In the genomic region with DNA sequence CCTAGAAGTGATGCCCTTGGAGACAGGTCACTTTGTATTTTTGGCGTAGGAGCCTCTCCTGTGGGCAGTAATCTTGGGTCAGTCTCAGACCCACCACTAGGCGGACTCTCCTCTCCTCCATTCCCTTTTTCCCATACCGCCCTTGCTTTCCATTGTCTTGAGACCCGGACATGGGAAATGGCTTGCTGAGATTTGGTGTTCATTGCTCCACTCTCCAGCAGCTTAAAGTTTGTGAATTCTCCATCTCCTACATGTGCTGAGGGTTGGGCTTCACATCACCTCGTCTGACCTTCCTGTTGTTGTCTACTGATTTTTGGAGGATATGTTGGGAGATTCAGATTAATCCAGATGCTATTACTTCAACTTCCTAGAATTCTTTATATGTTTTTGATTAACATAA, we compare ENCODE assay signal across 1 cellular context.
TF ChIP-seq lines count a peak whose summit lies in the region.

No MANE protein-coding gene starts in this region.

TF ChIP-seq in GM12878, 131 proteins besides CTCF, POLR2A, EP300 and RAD21 (continued from another document):
- TF ChIP-seq, protein P1, sequence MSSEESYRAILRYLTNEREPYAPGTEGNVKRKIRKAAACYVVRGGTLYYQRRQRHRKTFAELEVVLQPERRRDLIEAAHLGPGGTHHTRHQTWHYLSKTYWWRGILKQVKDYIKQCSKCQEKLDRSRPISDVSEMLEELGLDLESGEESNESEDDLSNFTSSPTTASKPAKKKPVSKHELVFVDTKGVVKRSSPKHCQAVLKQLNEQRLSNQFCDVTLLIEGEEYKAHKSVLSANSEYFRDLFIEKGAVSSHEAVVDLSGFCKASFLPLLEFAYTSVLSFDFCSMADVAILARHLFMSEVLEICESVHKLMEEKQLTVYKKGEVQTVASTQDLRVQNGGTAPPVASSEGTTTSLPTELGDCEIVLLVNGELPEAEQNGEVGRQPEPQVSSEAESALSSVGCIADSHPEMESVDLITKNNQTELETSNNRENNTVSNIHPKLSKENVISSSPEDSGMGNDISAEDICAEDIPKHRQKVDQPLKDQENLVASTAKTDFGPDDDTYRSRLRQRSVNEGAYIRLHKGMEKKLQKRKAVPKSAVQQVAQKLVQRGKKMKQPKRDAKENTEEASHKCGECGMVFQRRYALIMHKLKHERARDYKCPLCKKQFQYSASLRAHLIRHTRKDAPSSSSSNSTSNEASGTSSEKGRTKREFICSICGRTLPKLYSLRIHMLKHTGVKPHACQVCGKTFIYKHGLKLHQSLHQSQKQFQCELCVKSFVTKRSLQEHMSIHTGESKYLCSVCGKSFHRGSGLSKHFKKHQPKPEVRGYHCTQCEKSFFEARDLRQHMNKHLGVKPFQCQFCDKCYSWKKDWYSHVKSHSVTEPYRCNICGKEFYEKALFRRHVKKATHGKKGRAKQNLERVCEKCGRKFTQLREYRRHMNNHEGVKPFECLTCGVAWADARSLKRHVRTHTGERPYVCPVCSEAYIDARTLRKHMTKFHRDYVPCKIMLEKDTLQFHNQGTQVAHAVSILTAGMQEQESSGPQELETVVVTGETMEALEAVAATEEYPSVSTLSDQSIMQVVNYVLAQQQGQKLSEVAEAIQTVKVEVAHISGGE (CRISPR knock-in tag; IDR thresholded peaks at IDR 0.05): no peak
- no peak for TF ChIP-seq IKZF2 (IDR thresholded peaks at IDR 0.05)
- TF ChIP-seq, protein P2, sequence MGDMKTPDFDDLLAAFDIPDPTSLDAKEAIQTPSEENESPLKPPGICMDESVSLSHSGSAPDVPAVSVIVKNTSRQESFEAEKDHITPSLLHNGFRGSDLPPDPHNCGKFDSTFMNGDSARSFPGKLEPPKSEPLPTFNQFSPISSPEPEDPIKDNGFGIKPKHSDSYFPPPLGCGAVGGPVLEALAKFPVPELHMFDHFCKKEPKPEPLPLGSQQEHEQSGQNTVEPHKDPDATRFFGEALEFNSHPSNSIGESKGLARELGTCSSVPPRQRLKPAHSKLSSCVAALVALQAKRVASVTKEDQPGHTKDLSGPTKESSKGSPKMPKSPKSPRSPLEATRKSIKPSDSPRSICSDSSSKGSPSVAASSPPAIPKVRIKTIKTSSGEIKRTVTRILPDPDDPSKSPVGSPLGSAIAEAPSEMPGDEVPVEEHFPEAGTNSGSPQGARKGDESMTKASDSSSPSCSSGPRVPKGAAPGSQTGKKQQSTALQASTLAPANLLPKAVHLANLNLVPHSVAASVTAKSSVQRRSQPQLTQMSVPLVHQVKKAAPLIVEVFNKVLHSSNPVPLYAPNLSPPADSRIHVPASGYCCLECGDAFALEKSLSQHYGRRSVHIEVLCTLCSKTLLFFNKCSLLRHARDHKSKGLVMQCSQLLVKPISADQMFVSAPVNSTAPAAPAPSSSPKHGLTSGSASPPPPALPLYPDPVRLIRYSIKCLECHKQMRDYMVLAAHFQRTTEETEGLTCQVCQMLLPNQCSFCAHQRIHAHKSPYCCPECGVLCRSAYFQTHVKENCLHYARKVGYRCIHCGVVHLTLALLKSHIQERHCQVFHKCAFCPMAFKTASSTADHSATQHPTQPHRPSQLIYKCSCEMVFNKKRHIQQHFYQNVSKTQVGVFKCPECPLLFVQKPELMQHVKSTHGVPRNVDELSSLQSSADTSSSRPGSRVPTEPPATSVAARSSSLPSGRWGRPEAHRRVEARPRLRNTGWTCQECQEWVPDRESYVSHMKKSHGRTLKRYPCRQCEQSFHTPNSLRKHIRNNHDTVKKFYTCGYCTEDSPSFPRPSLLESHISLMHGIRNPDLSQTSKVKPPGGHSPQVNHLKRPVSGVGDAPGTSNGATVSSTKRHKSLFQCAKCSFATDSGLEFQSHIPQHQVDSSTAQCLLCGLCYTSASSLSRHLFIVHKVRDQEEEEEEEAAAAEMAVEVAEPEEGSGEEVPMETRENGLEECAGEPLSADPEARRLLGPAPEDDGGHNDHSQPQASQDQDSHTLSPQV (IDR thresholded peaks at IDR 0.05): no peak
- no peak for TF ChIP-seq STAT3 (IDR thresholded peaks at IDR 0.05; ENCODE audit: low read depth, low read length)
